In genomic region chr10:61902448-61903183, GRCh38 we compare ENCODE assay signal across 8 cellular contexts. TPM values are rescaled to one million over a fixed set of nuclear protein-coding genes. Genes with fewer than 3 reads are reported as not detected.
DNase-seq lines count a peak whose midpoint lies in the region; ATAC-seq and TF ChIP-seq lines count a peak whose summit lies in the region.

No MANE protein-coding gene starts in this region.

- peaks cover 0 to 2% (median 0%) of the 10 kb centered on the region in 7 donors for H3K9me3 Mint-ChIP-seq in CD14-positive monocyte
- no peaks in the 10 kb centered on the region for H3K9me3 Mint-ChIP-seq in activated CD4-positive, alpha-beta T cell treated with anti-CD3 and anti-CD28 coated beads, Interleukin-2, amount 10 ng/mL, durations not matched to agents 7 days and 5 days

- H3K4me3 ChIP-seq in liver (ENCODE audit: low read depth in 1 of 3, low read length in 3 of 3) = peak overlapping the region; percentile 74 to 93 (median 80)

- H3K36me3 ChIP-seq in liver (ENCODE audit: control insufficient read depth in 4 of 4, insufficient read depth in 3 of 4, low read depth in 1 of 4, low read length in 3 of 4) = no peaks in the 10 kb centered on the region

- H3K4me1 ChIP-seq in liver (ENCODE audit: control insufficient read depth in 4 of 4, insufficient read depth in 4 of 4, low read length in 3 of 4) = peaks cover 1 to 30% (median 23%) of the 10 kb centered on the region in 4 donors

- H3K27ac Mint-ChIP-seq in CD14-positive monocyte = peak overlapping the region; percentile 98 to 100 (median 99)
- peak overlapping the region; percentile 100 for H3K27ac Mint-ChIP-seq in activated CD4-positive, alpha-beta T cell treated with anti-CD3 and anti-CD28 coated beads, Interleukin-2, amount 10 ng/mL, durations not matched to agents 7 days and 5 days

- H3K4me3 Mint-ChIP-seq in CD14-positive monocyte = peak overlapping the region; percentile 88 to 96
- peak overlapping the region; percentile 97 for H3K4me3 Mint-ChIP-seq in activated CD4-positive, alpha-beta T cell treated with anti-CD3 and anti-CD28 coated beads, Interleukin-2, amount 10 ng/mL, durations not matched to agents 7 days and 5 days

- peaks cover 38% of the 10 kb centered on the region for H3K4me1 Mint-ChIP-seq in CD14-positive monocyte
- peaks cover 49% of the 10 kb centered on the region for H3K4me1 Mint-ChIP-seq in activated CD4-positive, alpha-beta T cell treated with anti-CD3 and anti-CD28 coated beads, Interleukin-2, amount 10 ng/mL, durations not matched to agents 7 days and 5 days

- no peaks in the 10 kb centered on the region for H3K9me3 ChIP-seq in liver (ENCODE audit: control insufficient read depth in 4 of 4, low read length in 3 of 4)

- DNase-seq in CD14-positive monocyte (ENCODE audit: low spot score) = peak; percentile 49
- peak; percentile 42 for DNase-seq in NCI-H146 treated with DMSO at 0.1 percent for 48 hours (lab: John Stamatoyannopoulos, UW; ENCODE audit: unreplicated experiment)
- peak; percentile 65 for DNase-seq in activated CD4-positive, alpha-beta T cell treated with anti-CD3 and anti-CD28 coated beads, Interleukin-2, amount 10 ng/mL, durations not matched to agents 7 days and 5 days
- peak; percentile 57 to 70 for DNase-seq in dermis microvascular lymphatic vessel endothelial cell (ENCODE audit: low read depth in 2 of 2)
- peak; percentile 26 to 55 (median 33) for DNase-seq in stimulated activated CD4-positive, alpha-beta T cell treated with anti-CD3 and anti-CD28 coated beads, TNF-alpha, amount 100 ng/mL, for 1 hour (ENCODE audit: low read depth in 3 of 3, low spot score in 1 of 3)

- TF ChIP-seq RAD21 in liver (IDR thresholded peaks at IDR 0.05) = peak; percentile 37 to 48

- CTCF ChIA-PET in activated CD4-positive, alpha-beta T cell treated with anti-CD3 and anti-CD28 coated beads, Interleukin-2, amount 10 ng/mL, durations not matched to agents 7 days and 5 days (lab: Charles Lee) = interaction anchor here (0.7 to 2.2 kb wide), 13 partner anchors 9 to 342 kb away, joined by 3 to 9 read pairs (median 3); no protein-coding TSS in a partner anchor

- H3K27me3 Mint-ChIP-seq in CD14-positive monocyte (ENCODE audit: low read depth in 3 of 3) = no peaks in the 10 kb centered on the region
- no peaks in the 10 kb centered on the region for H3K27me3 Mint-ChIP-seq in activated CD4-positive, alpha-beta T cell treated with anti-CD3 and anti-CD28 coated beads, Interleukin-2, amount 10 ng/mL, durations not matched to agents 7 days and 5 days

- intact Hi-C loops in CD14-positive monocyte (cut with micrococcal nuclease) = loop anchor here (2.0 to 10.0 kb wide), 7 partner anchors 38 to 340 kb away; no protein-coding TSS in a partner anchor

- TF ChIP-seq CTCF in CD14-positive monocyte (IDR thresholded peaks at IDR 0.05) = no peak
- TF ChIP-seq CTCF in liver (IDR thresholded peaks at IDR 0.05; ENCODE audit: low read depth, low read length, missing input control) = no peak

- H3K9ac ChIP-seq in liver (ENCODE audit: low read depth in 1 of 2, low read length in 2 of 2) = peak overlapping the region; percentile 61 to 98

- POLR2A ChIA-PET in activated CD4-positive, alpha-beta T cell treated with anti-CD3 and anti-CD28 coated beads, Interleukin-2, amount 10 ng/mL, durations not matched to agents 7 days and 5 days (lab: Charles Lee) = interaction anchor here (0.6 to 4.9 kb wide), 6 partner anchors 41 to 189 kb away, joined by 3 to 26 read pairs (median 4); no protein-coding TSS in a partner anchor

- no peaks in the 10 kb centered on the region for H3K36me3 Mint-ChIP-seq in CD14-positive monocyte
- peaks cover 17% of the 10 kb centered on the region for H3K36me3 Mint-ChIP-seq in activated CD4-positive, alpha-beta T cell treated with anti-CD3 and anti-CD28 coated beads, Interleukin-2, amount 10 ng/mL, durations not matched to agents 7 days and 5 days (ENCODE audit: low read depth)

- ATAC-seq in GM21529 (IDR thresholded peaks at IDR 0.05; ENCODE audit: unreplicated experiment) (peak; percentile 0), HG03039 (IDR thresholded peaks at IDR 0.05; ENCODE audit: unreplicated experiment) (no peak)

- no peaks in the 10 kb centered on the region for H3K27me3 ChIP-seq in liver (ENCODE audit: control insufficient read depth in 4 of 4, insufficient read depth in 4 of 4, low read length in 3 of 4)

- H3K27ac ChIP-seq in liver (ENCODE audit: low read depth in 1 of 2, low read length in 2 of 2) = peak overlapping the region; percentile 99 to 100

- under 1% methylated on average over 24 of the region's 24 CpGs for WGBS in liver

TF ChIP-seq in liver, 16 proteins besides CTCF, POLR2A, EP300 and RAD21:
- TF ChIP-seq SP1 (IDR thresholded peaks at IDR 0.05) (peak; percentile 5), YY1 (IDR thresholded peaks at IDR 0.05) (no peak), MAX (IDR thresholded peaks at IDR 0.05) (peak; percentile 40), TAF1 (conservative IDR thresholded peaks at IDR 0.05) (peak; percentile 31), JUND (IDR thresholded peaks at IDR 0.05) (peak in 1 of 2 donors; percentile 12), REST (IDR thresholded peaks at IDR 0.05) (peak; percentile 11), HNF4A (conservative IDR thresholded peaks at IDR 0.05) (no peak), NR2F2 (IDR thresholded peaks at IDR 0.05) (no peak), FOXA2 (IDR thresholded peaks at IDR 0.05) (no peak)

RNA-seq across cellular contexts. Expression of gene ARID5B, which starts 1.1 kb away (rescaled TPM):
- polyA plus RNA-seq in CD14-positive monocyte (1 to 10 TPM; 1.5 to 2.5 TPM), liver (1 to 10 TPM; 1.3 to 6.4 TPM)
- total RNA-seq in activated CD4-positive, alpha-beta T cell treated with anti-CD3 and anti-CD28 coated beads, Interleukin-2, amount 10 ng/mL, durations not matched to agents 7 days and 5 days = 10 to 100 TPM; 41.2 to 42.9 TPM
- total RNA-seq in dermis microvascular lymphatic vessel endothelial cell (9.4 and 11.6 TPM in 2 replicates), liver (1 to 10 TPM; 4.4 to 6.1 TPM)
